ENCODE assay signal across 9 cellular contexts in genomic region chr11:45102361-45102809, GRCh38. TPM values are rescaled to one million over a fixed set of nuclear protein-coding genes. Genes with fewer than 3 reads are reported as not detected.
DNase-seq lines count a peak whose midpoint lies in the region; ATAC-seq, FAIRE-seq and TF ChIP-seq lines count a peak whose summit lies in the region.
"Had no signal": no experiment of that assay in that cellular context is flagged by ENCODE, and none has a peak within 500 bp of the region (broad histone marks: within the 10 kb centered on the region; RNA-seq: fewer than 3 reads in every experiment).

No MANE protein-coding gene starts in this region.

- peak overlapping the region; percentile 56 for H3K4me2 ChIP-seq in A549
- H3K4me2 ChIP-seq in hepatocyte: peak overlapping the region; percentile 40

- H2AFZ ChIP-seq in hepatocyte: no peak overlapping the region

- no peak overlapping the region for H3K4me3 Mint-ChIP-seq in nephron progenitor cell

- no peak for TF ChIP-seq EP300 in A549 (IDR thresholded peaks at IDR 0.05)

- H3K4me1 ChIP-seq in A549: peaks cover 8% of the 10 kb centered on the region; the same call in 2 of the 3 replicates
- H3K4me1 ChIP-seq in hepatocyte (ENCODE audit: insufficient read depth): peaks cover 11% of the 10 kb centered on the region

- no peaks in the 10 kb centered on the region for H4K20me1 ChIP-seq in hepatocyte (ENCODE audit: insufficient read depth, poor library complexity, severe bottlenecking)

- peaks cover 13% of the 10 kb centered on the region for H3K27me3 ChIP-seq in hepatocyte

- FAIRE-seq in A549 (lab: Jason Lieb, UNC): no peak

- H3K9me3 ChIP-seq in A549: no peaks in the 10 kb centered on the region
- H3K9me3 ChIP-seq in hepatocyte (ENCODE audit: low read depth): no peaks in the 10 kb centered on the region

- ATAC-seq in A549 (peak; percentile 9 to 21; a peak in 4 of 6 replicates), GM19351 (IDR thresholded peaks at IDR 0.05; ENCODE audit: unreplicated experiment) (peak; percentile 11), GM19455 (IDR thresholded peaks at IDR 0.05; ENCODE audit: unreplicated experiment) (no peak)

- H3K4me1 Mint-ChIP-seq in nephron progenitor cell: peaks cover 14% of the 10 kb centered on the region

- POLR2A ChIA-PET in A549 (lab: Yijun Ruan, JAX): interaction anchor here (0.7 kb wide), 1 partner anchor 166 kb away, joined by 3 read pairs; no protein-coding TSS in a partner anchor

- no peak for TF ChIP-seq RAD21 in A549 (conservative IDR thresholded peaks at IDR 0.05 in 1 of 2, IDR thresholded peaks at IDR 0.05 in 1 of 2)

- TF ChIP-seq CTCF in A549 (IDR thresholded peaks at IDR 0.05) (no peak), hepatocyte (IDR thresholded peaks at IDR 0.05; ENCODE audit: poor library complexity) (no peak), nephron progenitor cell (IDR thresholded peaks at IDR 0.05) (no peak)

- CTCF ChIA-PET in A549 (lab: Yijun Ruan, JAX): interaction anchor here (0.7 to 41.5 kb wide), 48 partner anchors 8 to 482 kb away, joined by 3 to 1740 read pairs (median 5); partner anchors contain the start of gene SYT13

- H3K27ac ChIP-seq in A549 (peak overlapping the region; percentile 35 to 68; a peak in 4 of 6 replicates), hepatocyte (peak overlapping the region; percentile 83)

- H3K9me3 Mint-ChIP-seq in nephron progenitor cell: no peaks in the 10 kb centered on the region

- no peak overlapping the region for H3K4me3 ChIP-seq in A549
- H3K4me3 ChIP-seq in hepatocyte: no peak overlapping the region

- H3K9me2 ChIP-seq in hepatocyte (replicated peaks; ENCODE audit: insufficient read depth): no peaks in the 10 kb centered on the region

- H3K79me2 ChIP-seq in hepatocyte: no peaks in the 10 kb centered on the region

- no peak overlapping the region for H3K27ac Mint-ChIP-seq in nephron progenitor cell

- no peak for TF ChIP-seq POLR2A in A549 (IDR thresholded peaks at IDR 0.05; ENCODE audit: low read length)

- H3K36me3 Mint-ChIP-seq in nephron progenitor cell (ENCODE audit: low read depth): no peaks in the 10 kb centered on the region

- no peaks in the 10 kb centered on the region for H3K36me3 ChIP-seq in hepatocyte (replicated peaks; ENCODE audit: insufficient read depth, low read depth)

- no peak for DNase-seq in A549 (ENCODE audit: low read depth in 1 of 2, low spot score in 1 of 2)
- DNase-seq in SKM-1 treated with dmso at 0.1 percent for 144 hours (lab: John Stamatoyannopoulos, UW; ENCODE audit: unreplicated experiment): peak; percentile 37
- peak; percentile 68 for DNase-seq in hepatocyte (ENCODE audit: low spot score)
- no peak for DNase-seq in nucleus accumbens (lab: John Stamatoyannopoulos, UW)
- DNase-seq in NOMO-1 treated with dmso at 0.1 percent for 144 hours (lab: John Stamatoyannopoulos, UW; ENCODE audit: unreplicated experiment): no peak
- DNase-seq in nephron progenitor cell: no peak
- DNase-seq: NCI-H2081 treated with DMSO at 0.1 percent for 48 hours had no signal

- peaks cover 34% of the 10 kb centered on the region for H3K27me3 Mint-ChIP-seq in nephron progenitor cell (ENCODE audit: low read depth, poor library complexity)

- 23% methylated on average over 4 of the region's 8 CpGs for WGBS in A549 (ENCODE audit: missing lambda C conversion rate)
- WGBS in hepatocyte (ENCODE audit: low lambda C conversion rate, missing lambda C conversion rate): 64% methylated on average over 6 of the region's 8 CpGs

TF ChIP-seq in A549, 52 proteins besides CTCF, POLR2A, EP300 and RAD21:
- TF ChIP-seq ATOH8 (CRISPR knock-in tag; IDR thresholded peaks at IDR 0.05; ENCODE audit: low read depth): no peak
- TF ChIP-seq REST (IDR thresholded peaks at IDR 0.05): no peak
- no peak for TF ChIP-seq ZC3H11A (IDR thresholded peaks at IDR 0.05)
- TF ChIP-seq HOXA7 (CRISPR knock-in tag; IDR thresholded peaks at IDR 0.05): no peak
- no peak for TF ChIP-seq ZFP36 (IDR thresholded peaks at IDR 0.05; ENCODE audit: borderline replicate concordance, partially characterized antibody)
- no peak for TF ChIP-seq CHD4 (IDR thresholded peaks at IDR 0.05; ENCODE audit: borderline replicate concordance)
- TF ChIP-seq CHD2 (IDR thresholded peaks at IDR 0.05; ENCODE audit: low read length, partially characterized antibody): no peak
- no peak for TF ChIP-seq BCL3 (IDR thresholded peaks at IDR 0.05)
- TF ChIP-seq TFCP2L1 (CRISPR knock-in tag; IDR thresholded peaks at IDR 0.05): no peak
- no peak for TF ChIP-seq NR3C1 (IDR thresholded peaks at IDR 0.05)
- TF ChIP-seq HOXB13 (CRISPR knock-in tag; IDR thresholded peaks at IDR 0.05; ENCODE audit: low read depth): no peak
- TF ChIP-seq CBX2 (IDR thresholded peaks at IDR 0.05; ENCODE audit: borderline replicate concordance, low read depth): no peak
- no peak for TF ChIP-seq NFE2L2 (conservative IDR thresholded peaks at IDR 0.05; ENCODE audit: low read length)
- TF ChIP-seq RARB (CRISPR knock-in tag; IDR thresholded peaks at IDR 0.05): no peak
- no peak for TF ChIP-seq EHMT2 (IDR thresholded peaks at IDR 0.05; ENCODE audit: low read depth)
- no peak for TF ChIP-seq FOSL2 (IDR thresholded peaks at IDR 0.05)
- no peak for TF ChIP-seq FOSL2 (CRISPR knock-in tag; IDR thresholded peaks at IDR 0.05)
- no peak for TF ChIP-seq KDM1A (IDR thresholded peaks at IDR 0.05; ENCODE audit: low read depth)
- TF ChIP-seq ELK1 (IDR thresholded peaks at IDR 0.05; ENCODE audit: low read depth, low read length): no peak
- no peak for TF ChIP-seq E2F6 (IDR thresholded peaks at IDR 0.05; ENCODE audit: borderline replicate concordance, low read depth)
- TF ChIP-seq RCOR1 (IDR thresholded peaks at IDR 0.05; ENCODE audit: low read depth, low read length): no peak

RNA-seq across cellular contexts. Expression of gene PRDM11, which starts 44.1 kb away (rescaled TPM):
- polyA plus RNA-seq in A549 (2011; rRNA removed) (4.3 and 5.8 TPM in 2 replicates), A549 (2017; fragmentation: RNase III; extraction: RNeasy Plus Mini Kit Qiagen cat#74134 plus additional on column Dnase treatment) (5.3 to 6.2 TPM (median 5.4 TPM) in 3 replicates), hepatocyte (8.8 and 11.2 TPM in 2 replicates)
- 4.6 and 5.1 TPM in 2 replicates for polyA plus RNA-seq in A549 (2012; cell fraction: cytosol; rRNA removed)
- polyA plus RNA-seq in A549 (2012; cell fraction: nucleus; rRNA removed): 6.7 and 8.5 TPM in 2 replicates
- 10.4 and 11.2 TPM in 2 replicates for polyA minus RNA-seq in A549 (2011; rRNA and poly(A)+ RNA removed)
- 15.0 and 25.0 TPM in 2 replicates for total RNA-seq in hepatocyte

Comparison
In these comparisons a context has a peak if more than half of its experiments do, and no peak if none do; other contexts are left out.
1. DNase-seq: peak in SKM-1 treated with dmso at 0.1 percent for 144 hours (single experiment) and hepatocyte (single experiment); none in A549 (0 of 2), nucleus accumbens (0 of 56), NOMO-1 treated with dmso at 0.1 percent for 144 hours (single experiment) and nephron progenitor cell (single experiment).